In genomic region chr6:73943930-73944652, GRCh38 we compare ENCODE assay signal across 16 cellular contexts.
DNase-seq lines count a peak whose midpoint lies in the region; ATAC-seq and TF ChIP-seq lines count a peak whose summit lies in the region.
"Had no signal": no experiment of that assay in that cellular context is flagged by ENCODE, and none has a peak within 500 bp of the region (broad histone marks: within the 10 kb centered on the region; RNA-seq: fewer than 3 reads in every experiment).

No MANE protein-coding gene starts in this region.

- H4K20me1 ChIP-seq in osteoblast (ENCODE audit: insufficient read depth, low read length) = no peaks in the 10 kb centered on the region

- peak overlapping the region in 6 of 10 donors; percentile 11 to 70 (median 67) for H3K27ac ChIP-seq in heart right ventricle
- no peak overlapping the region for H3K27ac ChIP-seq in osteoblast (ENCODE audit: low read depth, low read length)

- H2AFZ ChIP-seq in osteoblast (ENCODE audit: low read length) = no peak overlapping the region

- H3K27me3 Mint-ChIP-seq in chondrocyte (ENCODE audit: low read depth) (no peaks in the 10 kb centered on the region), mesothelial cell of epicardium (ENCODE audit: low read depth) (no peaks in the 10 kb centered on the region)
- H3K27me3 Mint-ChIP-seq: B cell; CD4-positive, alpha-beta T cell had no signal

- WGBS in heart right ventricle, 2 donors = 47 to 62% methylated on average over 1 of the region's 1 CpG

- no peaks in the 10 kb centered on the region for H3K79me2 ChIP-seq in osteoblast (ENCODE audit: insufficient read depth, low read length)

- H3K36me3 ChIP-seq in heart right ventricle = no peaks in the 10 kb centered on the region
- no peaks in the 10 kb centered on the region for H3K36me3 ChIP-seq in osteoblast (ENCODE audit: insufficient read depth, low read length)

- H3K4me3 ChIP-seq in AG10803 (ENCODE audit: low read length) (no peak overlapping the region), heart right ventricle (no peak overlapping the region), osteoblast (ENCODE audit: insufficient read depth, low read length) (no peak overlapping the region)

- H3K4me2 ChIP-seq in osteoblast (ENCODE audit: insufficient read depth, low read length) = no peak overlapping the region

- H3K4me3 Mint-ChIP-seq in chondrocyte (ENCODE audit: unreplicated experiment) (no peak overlapping the region), mesothelial cell of epicardium (no peak overlapping the region)
- H3K4me3 Mint-ChIP-seq: B cell; CD4-positive, alpha-beta T cell; H9 had no signal

- H3K4me1 Mint-ChIP-seq in chondrocyte (ENCODE audit: low read depth) (peaks cover 18% of the 10 kb centered on the region), mesothelial cell of epicardium (no peaks in the 10 kb centered on the region)
- H3K4me1 Mint-ChIP-seq: B cell, H9 had no signal

- peak; percentile 22 for DNase-seq in AG10803 (ENCODE audit: low read depth)
- DNase-seq in chondrocyte (ENCODE audit: low spot score) = no peak
- no peak for DNase-seq in heart right ventricle
- peak; percentile 73 for DNase-seq in osteoblast (ENCODE audit: insufficient read length, low spot score, missing footprints)
- no peak for DNase-seq in mesothelial cell of epicardium (ENCODE audit: low spot score in 2 of 2, unreplicated experiment in 2 of 2)
- no peak for DNase-seq in NCI-H1694 treated with DMSO at 0.1 percent for 48 hours (lab: John Stamatoyannopoulos, UW)
- no peak for DNase-seq in SW480 (ENCODE audit: low spot score)
- no peak for DNase-seq in NCI-H1105 treated with DMSO at 0.1 percent for 48 hours (lab: John Stamatoyannopoulos, UW)
- DNase-seq: ACHN; C1 segment of cervical spinal cord; Calu3; CD4-positive, alpha-beta T cell; DMS 273 treated with DMSO at 0.1 percent for 48 hours; GOT3; H9 had no signal

- peaks cover 0 to 5% (median 0%) of the 10 kb centered on the region in 9 donors for H3K4me1 ChIP-seq in heart right ventricle
- H3K4me1 ChIP-seq in osteoblast (ENCODE audit: insufficient read depth, low read length) = no peaks in the 10 kb centered on the region

- H3K36me3 Mint-ChIP-seq in chondrocyte (ENCODE audit: low read depth) (peaks cover 7% of the 10 kb centered on the region), mesothelial cell of epicardium (no peaks in the 10 kb centered on the region)

- H3K9me3 Mint-ChIP-seq in chondrocyte (ENCODE audit: low read depth) = peaks cover 12% of the 10 kb centered on the region
- peaks cover 19% of the 10 kb centered on the region for H3K9me3 Mint-ChIP-seq in mesothelial cell of epicardium

- TF ChIP-seq CTCF in AG10803 (conservative IDR thresholded peaks at IDR 0.05; ENCODE audit: low read length) (no peak), chondrocyte (IDR thresholded peaks at IDR 0.05) (peak; percentile 24), heart right ventricle (IDR thresholded peaks at IDR 0.05) (peak in 1 of 9 donors; percentile 5), osteoblast (IDR thresholded peaks at IDR 0.05; ENCODE audit: extremely low read depth, low read depth, low read length) (no peak), mesothelial cell of epicardium (IDR thresholded peaks at IDR 0.05; ENCODE audit: unreplicated experiment) (no peak)

- intact Hi-C loops in heart right ventricle (cut with DNase I) = no loop called here

- peak overlapping the region; percentile 67 for H3K27ac Mint-ChIP-seq in chondrocyte (ENCODE audit: unreplicated experiment)
- no peak overlapping the region for H3K27ac Mint-ChIP-seq in mesothelial cell of epicardium
- H3K27ac Mint-ChIP-seq: B cell; CD4-positive, alpha-beta T cell; H9 had no signal

- H3K27me3 ChIP-seq in heart right ventricle (no peaks in the 10 kb centered on the region), osteoblast (ENCODE audit: insufficient read depth, low read length) (no peaks in the 10 kb centered on the region)

- H3K9me3 ChIP-seq in heart right ventricle = peaks cover 0 to 28% (median 10%) of the 10 kb centered on the region in 11 donors
- H3K9me3 ChIP-seq in osteoblast (ENCODE audit: low read depth, low read length) = no peaks in the 10 kb centered on the region

- peak in 7 of 8 donors; percentile 43 to 91 (median 84) for ATAC-seq in heart right ventricle

Comparison
In these comparisons a context has a peak if more than half of its experiments do, and no peak if none do; other contexts are left out.
1. DNase-seq: peak in AG10803 (single experiment) and osteoblast (single experiment); none in chondrocyte (single experiment), heart right ventricle (0 of 2), mesothelial cell of epicardium (0 of 2), NCI-H1694 treated with DMSO at 0.1 percent for 48 hours (single experiment), SW480 (single experiment) and NCI-H1105 treated with DMSO at 0.1 percent for 48 hours (single experiment).